In the genomic region with DNA sequence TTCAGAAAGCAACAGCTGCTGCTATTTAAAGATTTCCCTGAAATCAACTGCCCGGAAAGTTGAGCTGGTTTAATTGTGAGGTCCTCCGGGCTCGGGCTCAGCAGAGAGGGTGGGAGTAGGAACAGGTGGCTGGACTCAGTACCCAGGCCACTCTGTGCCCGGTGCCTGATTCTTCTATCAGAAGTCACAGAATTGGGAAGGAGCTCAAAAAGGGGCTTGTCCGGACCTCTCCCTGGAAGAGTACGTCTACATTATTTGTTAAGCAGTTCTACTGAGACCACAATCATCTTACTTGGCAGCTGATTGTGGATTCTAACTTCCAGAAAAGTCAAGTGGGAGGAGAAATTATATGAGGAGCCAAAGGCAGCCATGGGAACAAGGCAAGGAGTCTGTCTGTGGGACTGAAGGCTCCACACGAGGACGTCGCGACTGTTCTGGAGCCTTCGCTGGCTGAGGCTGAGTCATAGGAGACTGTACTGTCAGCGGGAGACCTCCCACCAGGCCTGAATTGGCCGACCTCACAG, we compare ENCODE assay signal across 9 cellular contexts.
DNase-seq lines count a peak whose midpoint lies in the region; ATAC-seq and TF ChIP-seq lines count a peak whose summit lies in the region.
"Had no signal": no experiment of that assay in that cellular context is flagged by ENCODE, and none has a peak within 500 bp of the region (broad histone marks: within the 10 kb centered on the region; RNA-seq: fewer than 3 reads in every experiment).

No MANE protein-coding gene starts in this region.

- H3K9ac ChIP-seq in colonic mucosa (ENCODE audit: low read depth in 2 of 2, low read length in 2 of 2): no peak overlapping the region

- CTCF ChIA-PET in HEK293 (lab: Yijun Ruan, JAX): no interaction called here

- peak; percentile 47 to 76 (median 59) for ATAC-seq in right lobe of liver

- H3K27me3 ChIP-seq in colonic mucosa: no peaks in the 10 kb centered on the region
- H3K27me3 ChIP-seq in right lobe of liver: no peaks in the 10 kb centered on the region

- POLR2A ChIA-PET in HEK293 (lab: Yijun Ruan, JAX): no interaction called here

- H3K4me3 ChIP-seq in HEK293 (ENCODE audit: low read depth, low read length) (no peak overlapping the region), colonic mucosa (no peak overlapping the region), right lobe of liver (no peak overlapping the region)

- intact Hi-C loops in colonic mucosa (cut with DNase I) (no loop called here), right lobe of liver (cut with DNase I) (no loop called here)

- WGBS in right lobe of liver (ENCODE audit: insufficient coverage, low coverage, low lambda C conversion rate, missing lambda C conversion rate): 61% methylated on average over 7 of the region's 13 CpGs

- H3K4me1 ChIP-seq in HEK293 (ENCODE audit: control insufficient read depth, insufficient read depth, low read length): no peaks in the 10 kb centered on the region
- H3K4me1 ChIP-seq in colonic mucosa: no peaks in the 10 kb centered on the region
- H3K4me1 ChIP-seq in right lobe of liver: no peaks in the 10 kb centered on the region

- no peak for TF ChIP-seq POLR2A in right lobe of liver (IDR thresholded peaks at IDR 0.05)

- H3K27ac ChIP-seq in HEK293 (ENCODE audit: extremely low read depth, low read depth, low read length) (no peak overlapping the region), colonic mucosa (peak overlapping the region; percentile 79), right lobe of liver (peak overlapping the region in 2 of 3 donors; percentile 33 to 47)

- TF ChIP-seq CTCF in HEK293 (tag by site-specific recombination; IDR thresholded peaks at IDR 0.05): no peak
- no peak for TF ChIP-seq CTCF in colonic mucosa (IDR thresholded peaks at IDR 0.05)
- no peak for TF ChIP-seq CTCF in right lobe of liver (IDR thresholded peaks at IDR 0.05)

- H3K9me3 ChIP-seq in HEK293 (ENCODE audit: control insufficient read depth, insufficient read depth, low read depth, low read length) (no peaks in the 10 kb centered on the region), colonic mucosa (no peaks in the 10 kb centered on the region), right lobe of liver (no peaks in the 10 kb centered on the region)

- DNase-seq in colonic mucosa (peak; percentile 51), right lobe of liver (no peak), stromal cell of bone marrow (ENCODE audit: low read depth) (peak; percentile 94), SW480 (ENCODE audit: low spot score) (no peak), RPMI8226 (no peak), NCI-H2081 treated with DMSO at 0.1 percent for 48 hours (lab: John Stamatoyannopoulos, UW) (no peak), HK-2 (ENCODE audit: unreplicated experiment) (no peak)
- DNase-seq: effector CD4-positive, alpha-beta T cell had no signal

- no peaks in the 10 kb centered on the region for H3K36me3 ChIP-seq in HEK293 (ENCODE audit: control insufficient read depth in 2 of 2, insufficient read depth in 1 of 2, low read length in 2 of 2)
- no peaks in the 10 kb centered on the region for H3K36me3 ChIP-seq in colonic mucosa
- no peaks in the 10 kb centered on the region for H3K36me3 ChIP-seq in right lobe of liver

TF ChIP-seq in HEK293, 187 proteins besides CTCF, POLR2A, EP300 and RAD21:
- TF ChIP-seq GLIS1 (tag by site-specific recombination; IDR thresholded peaks at IDR 0.05) (peak; percentile 49), KLF10 (tag by site-specific recombination; IDR thresholded peaks at IDR 0.05) (no peak), ZNF600 (tag by site-specific recombination; IDR thresholded peaks at IDR 0.05) (peak; percentile 90), ZIC2 (tag by site-specific recombination; IDR thresholded peaks at IDR 0.05) (0 out of 2 replicates have a peak, but pooled peaks have one; percentile 8)

Comparison
In these comparisons a context has a peak if more than half of its experiments do, and no peak if none do; other contexts are left out.
1. DNase-seq: peak in colonic mucosa (single experiment) and stromal cell of bone marrow (single experiment); none in right lobe of liver (0 of 3), SW480 (single experiment), RPMI8226 (single experiment), NCI-H2081 treated with DMSO at 0.1 percent for 48 hours (single experiment) and HK-2 (single experiment).